ENCODE assay signal across 16 cellular contexts in the genomic region with DNA sequence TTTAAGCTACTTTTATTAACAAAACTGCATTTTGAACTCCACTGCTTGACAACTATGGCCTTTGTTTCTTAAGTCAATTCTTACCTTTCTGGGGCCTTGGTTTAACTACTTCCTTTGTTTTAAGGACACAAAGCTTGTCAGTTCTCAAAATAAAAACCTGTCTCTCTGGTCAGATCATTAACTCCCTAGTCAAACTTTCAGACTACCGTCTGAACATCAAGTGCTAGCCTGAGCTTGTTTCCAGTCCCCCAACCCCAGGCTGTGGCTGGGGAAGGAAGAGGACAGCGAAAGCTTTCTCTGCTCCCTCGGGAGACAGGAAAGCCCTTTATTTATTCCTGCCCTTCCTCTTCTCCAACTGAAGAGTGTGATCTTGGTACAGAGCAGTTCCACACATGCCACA. TPM values are rescaled to one million over a fixed set of nuclear protein-coding genes. Genes with fewer than 3 reads are reported as not detected.
DNase-seq lines count a peak whose midpoint lies in the region; ATAC-seq and TF ChIP-seq lines count a peak whose summit lies in the region.
"Had no signal": no experiment of that assay in that cellular context is flagged by ENCODE, and none has a peak within 500 bp of the region (broad histone marks: within the 10 kb centered on the region; RNA-seq: fewer than 3 reads in every experiment).

No MANE protein-coding gene starts in this region.

- peak overlapping the region; percentile 99 for H3K27ac Mint-ChIP-seq in CD4-positive, alpha-beta T cell
- H3K27ac Mint-ChIP-seq in nephron progenitor cell, result no peak overlapping the region

- peaks cover 6% of the 10 kb centered on the region for H3K9me3 Mint-ChIP-seq in CD4-positive, alpha-beta T cell
- H3K9me3 Mint-ChIP-seq in nephron progenitor cell, result peaks cover 63% of the 10 kb centered on the region

- no peak for DNase-seq in CD4-positive, alpha-beta T cell
- peak; percentile 9 for DNase-seq in NCI-H69 (lab: John Stamatoyannopoulos, UW)
- no peak for DNase-seq in epithelial cell of proximal tubule (ENCODE audit: low read depth)
- DNase-seq in nephron progenitor cell, result no peak
- no peak for DNase-seq in GOT3 (lab: John Stamatoyannopoulos, UW)
- no peak for DNase-seq in caudate nucleus (lab: John Stamatoyannopoulos, UW)
- DNase-seq in hepatic stellate cell (ENCODE audit: low spot score), result no peak
- no peak for DNase-seq in NCI-H524 (lab: John Stamatoyannopoulos, UW)
- DNase-seq: activated B cell treated with CpG ODN at 0.5 μM for 24 hours; activated CD8-positive, alpha-beta memory T cell treated with anti-CD3 and anti-CD28 coated beads, Interleukin-2, amount 50 U/mL, for 4 hours; amniotic stem cell; DMS79; MV-4-11 had no signal

- H3K36me3 Mint-ChIP-seq in CD4-positive, alpha-beta T cell (ENCODE audit: low read depth), result peaks cover 37% of the 10 kb centered on the region
- peaks cover 60% of the 10 kb centered on the region for H3K36me3 Mint-ChIP-seq in nephron progenitor cell (ENCODE audit: low read depth)

- no peaks in the 10 kb centered on the region for H3K27me3 ChIP-seq in CD4-positive, alpha-beta T cell (ENCODE audit: control insufficient read depth, insufficient read depth, low read length)

- intact Hi-C loops in CD4-positive, alpha-beta T cell (cut with DNase I, micrococcal nuclease), result loop anchor here (5.0 to 10.0 kb wide), 4 partner anchors 80 to 415 kb away; partner anchors contain the start of gene TMEM18 (in 1 of the 2)

- CTCF ChIA-PET in CD4-positive, alpha-beta T cell (lab: Charles Lee), result interaction anchor here (1.3 kb wide), 1 partner anchor 15 kb away, joined by 4 read pairs; no protein-coding TSS in a partner anchor

- peak overlapping the region; percentile 85 for H3K4me3 Mint-ChIP-seq in CD4-positive, alpha-beta T cell
- H3K4me3 Mint-ChIP-seq in nephron progenitor cell, result peak overlapping the region; percentile 24

- H3K4me3 ChIP-seq in epithelial cell of proximal tubule (ENCODE audit: low read depth, low read length), result peak overlapping the region; percentile 10

- no peak for ATAC-seq in CD4-positive, alpha-beta T cell (ENCODE audit: poor library complexity)
- ATAC-seq: SK-N-SH treated with all-trans-retinoic acid at 6 μM for 48 hours had no signal

- TF ChIP-seq CTCF in CD4-positive, alpha-beta T cell (IDR thresholded peaks at IDR 0.05), result no peak
- TF ChIP-seq CTCF in epithelial cell of proximal tubule (conservative IDR thresholded peaks at IDR 0.05; ENCODE audit: low read depth, low read length) (no peak), nephron progenitor cell (IDR thresholded peaks at IDR 0.05) (no peak)

- no peaks in the 10 kb centered on the region for H3K27me3 Mint-ChIP-seq in CD4-positive, alpha-beta T cell
- H3K27me3 Mint-ChIP-seq in nephron progenitor cell (ENCODE audit: low read depth, poor library complexity), result peaks cover 31% of the 10 kb centered on the region
- H3K27me3 Mint-ChIP-seq: activated B cell treated with CpG ODN at 0.5 μM for 24 hours had no signal

- H3K27ac ChIP-seq in CD4-positive, alpha-beta T cell (ENCODE audit: low read depth, low read length), result no peak overlapping the region
- no peak overlapping the region for H3K27ac ChIP-seq in caudate nucleus (ENCODE audit: low read depth, low read length)

- POLR2A ChIA-PET in CD4-positive, alpha-beta T cell (lab: Charles Lee), result interaction anchor here (0.6 to 1.2 kb wide), 2 partner anchors 24 to 85 kb away, joined by 3 to 6 read pairs; no protein-coding TSS in a partner anchor

- H3K9me3 ChIP-seq in CD4-positive, alpha-beta T cell (ENCODE audit: control insufficient read depth, low read length), result no peaks in the 10 kb centered on the region

- H3K4me1 Mint-ChIP-seq in CD4-positive, alpha-beta T cell (ENCODE audit: low read depth), result peaks cover 38% of the 10 kb centered on the region
- peaks cover 17% of the 10 kb centered on the region for H3K4me1 Mint-ChIP-seq in nephron progenitor cell

RNA-seq across cellular contexts. Expression of gene SH3YL1, which starts 1.7 kb away (rescaled TPM):
- total RNA-seq in CD4-positive, alpha-beta T cell, result 10 to 100 TPM; 59.7 to 61.9 TPM
- 16.6 and 24.8 TPM in 2 replicates for total RNA-seq in epithelial cell of proximal tubule

RNA-seq across cellular contexts. Expression of gene ACP1, which starts 2.6 kb away (rescaled TPM):
- total RNA-seq in CD4-positive, alpha-beta T cell, result 10 to 100 TPM; 89.7 to 93.2 TPM
- 100 and 111 TPM in 2 replicates for total RNA-seq in epithelial cell of proximal tubule

RNA-seq across cellular contexts. Expression of gene ALKAL2, which starts 25.8 kb away (rescaled TPM):
- not detected for total RNA-seq in CD4-positive, alpha-beta T cell
- 0.12 and 0.36 TPM in 2 replicates for total RNA-seq in epithelial cell of proximal tubule
- total RNA-seq: activated B cell treated with CpG ODN at 0.5 μM for 24 hours, HT1080, mononuclear cell had no signal
